Comparison of ENCODE assay signal across 8 cellular contexts in genomic region chr17:1908699-1909309, GRCh38.
A peak's percentile ranks its signal among the peaks of the same experiment; 100 is the strongest.
DNase-seq lines count a peak whose midpoint lies in the region; ATAC-seq and TF ChIP-seq lines count a peak whose summit lies in the region.

No MANE protein-coding gene starts in this region.

- TF ChIP-seq CTCF in KMS-11 (conservative IDR thresholded peaks at IDR 0.05; ENCODE audit: low read depth, low read length) = peak; percentile 49; the same call in 1 of the 2 replicates
- peak; percentile 83 for TF ChIP-seq CTCF in PC-9 (conservative IDR thresholded peaks at IDR 0.05)
- TF ChIP-seq CTCF in heart left ventricle (IDR thresholded peaks at IDR 0.05) = peak; percentile 47 to 86 (median 75)

- H3K4me3 ChIP-seq in KMS-11 (IDR thresholded peaks at IDR 0.05; ENCODE audit: insufficient read depth, low read depth, low read length) = no peak overlapping the region
- no peak overlapping the region for H3K4me3 ChIP-seq in PC-9
- H3K4me3 ChIP-seq in heart left ventricle = peak overlapping the region in 8 of 12 donors; percentile 20 to 46 (median 30)
- no peak overlapping the region for H3K4me3 ChIP-seq in trophoblast cell (ENCODE audit: low read depth, low read length)

- DNase-seq in DMS53 treated with DMSO at 0.1 percent for 48 hours (lab: John Stamatoyannopoulos, UW; ENCODE audit: unreplicated experiment) (peak; percentile 42), PC-9 (peak; percentile 50 to 70), heart left ventricle (peak in 4 of 5 donors; percentile 52 to 65 (median 59)), trophoblast cell (peak; percentile 50 to 76)
- DNase-seq in activated naive CD8-positive, alpha-beta T cell treated with anti-CD3 and anti-CD28 coated beads, Interleukin-2, amount 50 U/mL, for 24 hours = peak; percentile 34

- H3K36me3 ChIP-seq in KMS-11 (ENCODE audit: insufficient read depth) (no peaks in the 10 kb centered on the region), PC-9 (ENCODE audit: low read depth) (no peaks in the 10 kb centered on the region), heart left ventricle (no peaks in the 10 kb centered on the region), trophoblast cell (ENCODE audit: control insufficient read depth in 1 of 2, insufficient read depth in 2 of 2, low read length in 2 of 2) (no peaks in the 10 kb centered on the region)

- ATAC-seq in activated naive CD8-positive, alpha-beta T cell treated with anti-CD3 and anti-CD28 coated beads, Interleukin-2, amount 50 U/mL, for 24 hours = peak; percentile 79
- peak; percentile 63 to 86 (median 84) for ATAC-seq in heart left ventricle
- no peak for ATAC-seq in GM18867 (IDR thresholded peaks at IDR 0.05; ENCODE audit: unreplicated experiment)
- no peak for ATAC-seq in HG03469 (IDR thresholded peaks at IDR 0.05; ENCODE audit: unreplicated experiment)

- H3K27me3 ChIP-seq in KMS-11 (ENCODE audit: insufficient read depth, low read depth) (peaks cover 29% of the 10 kb centered on the region; the same call in 1 of the 2 replicates), PC-9 (ENCODE audit: insufficient read depth, low read depth) (no peaks in the 10 kb centered on the region; the same call in 1 of the 2 replicates), heart left ventricle (peaks cover 0 to 52% (median 15%) of the 10 kb centered on the region in 9 donors), trophoblast cell (ENCODE audit: insufficient read depth, low read length) (peaks cover 15% of the 10 kb centered on the region)

- peak overlapping the region; percentile 24 for H3K4me3 Mint-ChIP-seq in activated naive CD8-positive, alpha-beta T cell treated with anti-CD3 and anti-CD28 coated beads, Interleukin-2, amount 50 U/mL, for 24 hours

- H2AK5ac ChIP-seq in trophoblast cell (ENCODE audit: low read length) = no peak overlapping the region

- BruUV-seq in PC-9 (replicated peaks; lab: Mats Ljungman, UMichigan) = no TSS peak

- H3F3A ChIP-seq in PC-9 (ENCODE audit: insufficient read depth, low read depth) = no peaks in the 10 kb centered on the region; the same call in none of the 2 replicates

- H3K79me2 ChIP-seq in KMS-11 (ENCODE audit: insufficient read depth, low read depth) (no peaks in the 10 kb centered on the region), PC-9 (ENCODE audit: low read depth) (no peaks in the 10 kb centered on the region), trophoblast cell (ENCODE audit: control insufficient read depth, insufficient read depth, low read length, poor library complexity) (peaks cover 2% of the 10 kb centered on the region)

- no peak overlapping the region for H3K18ac ChIP-seq in trophoblast cell (ENCODE audit: low read length)

- H3K36me3 Mint-ChIP-seq in activated naive CD8-positive, alpha-beta T cell treated with anti-CD3 and anti-CD28 coated beads, Interleukin-2, amount 50 U/mL, for 24 hours (ENCODE audit: low read depth) = no peaks in the 10 kb centered on the region

- POLR2A ChIA-PET in PC-9 (lab: Charles Lee; ENCODE audit: unreplicated experiment) = interaction anchor here (0.5 kb wide), 1 partner anchor 93 kb away, joined by 14 read pairs; no protein-coding TSS in a partner anchor

- no peak overlapping the region for H2BK120ac ChIP-seq in trophoblast cell (ENCODE audit: insufficient read depth, low read length, poor library complexity)

- no peak overlapping the region for H4K91ac ChIP-seq in trophoblast cell (ENCODE audit: low read depth, low read length)

- H3K27ac ChIP-seq in KMS-11 (no peak overlapping the region), PC-9 (no peak overlapping the region), heart left ventricle (no peak overlapping the region), trophoblast cell (ENCODE audit: low read depth, low read length) (no peak overlapping the region)

- intact Hi-C loops in PC-9 (cut with micrococcal nuclease; ENCODE audit: unreplicated experiment) = loop anchor here (1.0 kb wide), 3 partner anchors 117 to 335 kb away; partner anchors contain the start of gene DPH1
- intact Hi-C loops in heart left ventricle (cut with DNase I) = loop anchor here (1.0 to 10.0 kb wide), 10 partner anchors 117 to 376 kb away; partner anchors contain the start of genes OVCA2 (in 3 of the 10), RTN4RL1 (in 1 of the 10) and WDR81 (in 1 of the 10)

- no peaks in the 10 kb centered on the region for H3K9me3 Mint-ChIP-seq in activated naive CD8-positive, alpha-beta T cell treated with anti-CD3 and anti-CD28 coated beads, Interleukin-2, amount 50 U/mL, for 24 hours

- no peaks in the 10 kb centered on the region for H4K20me1 ChIP-seq in KMS-11 (ENCODE audit: insufficient read depth)
- H4K20me1 ChIP-seq in PC-9 (ENCODE audit: insufficient read depth) = no peaks in the 10 kb centered on the region

- no peak overlapping the region for H3K27ac Mint-ChIP-seq in activated naive CD8-positive, alpha-beta T cell treated with anti-CD3 and anti-CD28 coated beads, Interleukin-2, amount 50 U/mL, for 24 hours

- no peaks in the 10 kb centered on the region for H3K79me1 ChIP-seq in trophoblast cell (ENCODE audit: low read length)

- no peak overlapping the region for H2BK12ac ChIP-seq in trophoblast cell (ENCODE audit: low read length)

- H4K8ac ChIP-seq in trophoblast cell (ENCODE audit: low read depth, low read length) = no peak overlapping the region

- no peak overlapping the region for H3K4ac ChIP-seq in trophoblast cell (ENCODE audit: low read depth, low read length)

- no peak overlapping the region for H2BK5ac ChIP-seq in trophoblast cell (ENCODE audit: low read depth, low read length, poor library complexity)

- H3K23ac ChIP-seq in trophoblast cell (ENCODE audit: low read length) = no peak overlapping the region

- H3K4me1 ChIP-seq in KMS-11 (ENCODE audit: low read depth, poor library complexity, severe bottlenecking) = no peaks in the 10 kb centered on the region
- peaks cover 12% of the 10 kb centered on the region; the same call in 1 of the 2 replicates for H3K4me1 ChIP-seq in PC-9 (replicated peaks; ENCODE audit: insufficient read depth)
- peaks cover 0 to 28% (median 10%) of the 10 kb centered on the region in 12 donors for H3K4me1 ChIP-seq in heart left ventricle
- peaks cover 0 to 6% of the 10 kb centered on the region in 2 experiments for H3K4me1 ChIP-seq in trophoblast cell (ENCODE audit: control insufficient read depth in 1 of 2, insufficient read depth in 2 of 2, low read length in 2 of 2)

- CTCF ChIA-PET in PC-9 (lab: Charles Lee) = interaction anchor here (0.5 to 2.4 kb wide), 14 partner anchors 15 to 681 kb away, joined by 3 to 31 read pairs (median 4); partner anchors contain the start of genes HIC1, OVCA2 and RTN4RL1

- H3K9me3 ChIP-seq in PC-9 (ENCODE audit: insufficient read depth, low read depth) (no peaks in the 10 kb centered on the region), heart left ventricle (no peaks in the 10 kb centered on the region), trophoblast cell (ENCODE audit: insufficient read depth, low read depth, low read length) (peaks cover 2% of the 10 kb centered on the region)

- no peak overlapping the region for H3K9ac ChIP-seq in KMS-11
- no peak overlapping the region for H3K9ac ChIP-seq in trophoblast cell (ENCODE audit: low read length)

- H4K12ac ChIP-seq in trophoblast cell (ENCODE audit: low read depth, low read length) = no peak overlapping the region

- H3K4me1 Mint-ChIP-seq in activated naive CD8-positive, alpha-beta T cell treated with anti-CD3 and anti-CD28 coated beads, Interleukin-2, amount 50 U/mL, for 24 hours = peaks cover 9% of the 10 kb centered on the region

- peaks cover 67% of the 10 kb centered on the region for H3K27me3 Mint-ChIP-seq in activated naive CD8-positive, alpha-beta T cell treated with anti-CD3 and anti-CD28 coated beads, Interleukin-2, amount 50 U/mL, for 24 hours

- H3K14ac ChIP-seq in trophoblast cell (ENCODE audit: low read length) = no peak overlapping the region

- H2AFZ ChIP-seq in KMS-11 (ENCODE audit: low read depth) (no peak overlapping the region), PC-9 (no peak overlapping the region), trophoblast cell (ENCODE audit: insufficient read depth, low read length, poor library complexity) (peak overlapping the region; percentile 54)

- WGBS in heart left ventricle, 4 donors = 4 to 6% (median 5%) methylated on average over 13 to 22 of the region's 22 CpGs
- no CpG with 5 or more reads among the region's 22 CpGs for WGBS in trophoblast cell (ENCODE audit: extremely low coverage, insufficient coverage, insufficient read length)

- H3K9me2 ChIP-seq in PC-9 (ENCODE audit: insufficient read depth) = no peaks in the 10 kb centered on the region

- H3K4me2 ChIP-seq in KMS-11 (no peak overlapping the region), PC-9 (no peak overlapping the region), trophoblast cell (ENCODE audit: low read length) (peak overlapping the region; percentile 50)

- no peak for TF ChIP-seq POLR2A in heart left ventricle (IDR thresholded peaks at IDR 0.05)

Comparison
In these comparisons a context has a peak if more than half of its experiments do, and no peak if none do; other contexts are left out.
1. H3K4me3 ChIP-seq: peak in heart left ventricle (8 of 12); none in KMS-11 (single experiment), PC-9 (single experiment) and trophoblast cell (single experiment).
2. ATAC-seq: peak in activated naive CD8-positive, alpha-beta T cell treated with anti-CD3 and anti-CD28 coated beads, Interleukin-2, amount 50 U/mL, for 24 hours (single experiment) and heart left ventricle (4 of 4); none in GM18867 (single experiment) and HG03469 (single experiment).
3. Peak in every context shown above with its lines, with median percentiles within 50 percentile points of each other: DNase-seq and CTCF ChIP-seq.